Comparison of ENCODE assay signal across 8 cellular contexts in genomic region chr12:8032242-8033152, GRCh38. TPM values are rescaled to one million over a fixed set of nuclear protein-coding genes. Genes with fewer than 3 reads are reported as not detected.
DNase-seq lines count a peak whose midpoint lies in the region; ATAC-seq and TF ChIP-seq lines count a peak whose summit lies in the region.

TSS of gene FOXJ2 (plus strand) at chr12:8032716. CDS start at chr12:8039833, 7,117 bp downstream.

- H3K9me3 ChIP-seq in endocrine pancreas (ENCODE audit: control insufficient read depth, low read length): no peaks in the 10 kb centered on the region

- H3K4me3 ChIP-seq in AG09309 (ENCODE audit: control insufficient read depth, low read depth, low read length): peak within 1 kb of the TSS; percentile 84
- peak within 1 kb of the TSS; percentile 94 for H3K4me3 ChIP-seq in endocrine pancreas (ENCODE audit: control insufficient read depth, insufficient read depth, low read length)

- DNase-seq in AG09309 (ENCODE audit: low read depth) (no peak), NCI-H526 treated with DMSO at 0.1 percent for 48 hours (lab: John Stamatoyannopoulos, UW) (peak; percentile 56), mesenteric fat pad (ENCODE audit: low spot score) (peak; percentile 95)
- peak; percentile 54 to 63 for DNase-seq in activated CD8-positive, alpha-beta memory T cell treated with anti-CD3 and anti-CD28 coated beads for 4 hours (ENCODE audit: low read depth in 2 of 2)
- DNase-seq in stimulated activated CD8-positive, alpha-beta memory T cell treated with anti-CD3 and anti-CD28 coated beads, Interleukin-15, amount 100 ng/mL, for 24 hours (ENCODE audit: low read depth): peak; percentile 61

- no peaks in the 10 kb centered on the region for H3K36me3 ChIP-seq in endocrine pancreas (ENCODE audit: control insufficient read depth, insufficient read depth, low read length)

- no peaks in the 10 kb centered on the region for H3K27me3 ChIP-seq in endocrine pancreas (ENCODE audit: control insufficient read depth, insufficient read depth, low read length)

- peak; percentile 4 for TF ChIP-seq CTCF in AG09309 (IDR thresholded peaks at IDR 0.05; ENCODE audit: control insufficient read depth, insufficient read depth, low read depth, low read length, missing control alignments)

- H3K9ac ChIP-seq in endocrine pancreas (ENCODE audit: control insufficient read depth, insufficient read depth, low read length): peak within 1 kb of the TSS; percentile 78

- peaks cover 8% of the 10 kb centered on the region for H3K4me1 ChIP-seq in endocrine pancreas (ENCODE audit: control insufficient read depth, insufficient read depth, low read length)

- ATAC-seq in GM18907 (IDR thresholded peaks at IDR 0.05; ENCODE audit: unreplicated experiment) (peak; percentile 55), HG03135 (IDR thresholded peaks at IDR 0.05; ENCODE audit: unreplicated experiment) (peak; percentile 61)

RNA-seq across cellular contexts. Expression of gene FOXJ2, which starts in this region (rescaled TPM):
- 16.4 TPM for total RNA-seq in mesenteric fat pad
